1 cellular context compared by ENCODE assay signal in genomic region chrX:132413459-132413858, GRCh38.
TF ChIP-seq lines count a peak whose summit lies in the region.

No MANE protein-coding gene starts in this region.

TF ChIP-seq in liver, 16 proteins besides CTCF, POLR2A, EP300 and RAD21 (continued from another document):
- TF ChIP-seq REST (IDR thresholded peaks at IDR 0.05) (peak; percentile 72), TAF1 (conservative IDR thresholded peaks at IDR 0.05) (peak; percentile 90), SP1 (IDR thresholded peaks at IDR 0.05) (peak; percentile 7)
- TF ChIP-seq, protein P1, sequence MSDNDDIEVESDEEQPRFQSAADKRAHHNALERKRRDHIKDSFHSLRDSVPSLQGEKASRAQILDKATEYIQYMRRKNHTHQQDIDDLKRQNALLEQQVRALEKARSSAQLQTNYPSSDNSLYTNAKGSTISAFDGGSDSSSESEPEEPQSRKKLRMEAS (IDR thresholded peaks at IDR 0.05) = peak; percentile 25
TF ChIP-seq in liver: peak in this region for 7.
